Comparison of ENCODE assay signal across 16 cellular contexts in genomic region chr2:227182765-227183164, GRCh38. TPM values are rescaled to one million over a fixed set of nuclear protein-coding genes. Genes with fewer than 3 reads are reported as not detected.
DNase-seq lines count a peak whose midpoint lies in the region; ATAC-seq and TF ChIP-seq lines count a peak whose summit lies in the region.
"Had no signal": no experiment of that assay in that cellular context is flagged by ENCODE, and none has a peak within 500 bp of the region (broad histone marks: within the 10 kb centered on the region; RNA-seq: fewer than 3 reads in every experiment).

No MANE protein-coding gene starts in this region.

- CTCF ChIA-PET in Calu3 (lab: Charles Lee) = interaction anchor here (1.2 kb wide), 1 partner anchor 56 kb away, joined by 3 read pairs; no protein-coding TSS in a partner anchor

- no peak overlapping the region for H3K4me3 Mint-ChIP-seq in Calu3 (ENCODE audit: low read depth, unreplicated experiment)
- H3K4me3 Mint-ChIP-seq: CD14-positive monocyte; CD4-positive, alpha-beta T cell; CD8-positive, alpha-beta memory T cell had no signal

- H3K27ac Mint-ChIP-seq in Calu3 (ENCODE audit: unreplicated experiment) = peak overlapping the region; percentile 30
- H3K27ac Mint-ChIP-seq: CD14-positive monocyte; CD4-positive, alpha-beta T cell had no signal

- H3K36me3 Mint-ChIP-seq in Calu3 (ENCODE audit: insufficient read depth, unreplicated experiment) = peaks cover 4% of the 10 kb centered on the region
- H3K36me3 Mint-ChIP-seq: CD14-positive monocyte; CD8-positive, alpha-beta memory T cell had no signal

- H3K27me3 Mint-ChIP-seq in Calu3 (ENCODE audit: unreplicated experiment) = no peaks in the 10 kb centered on the region

- intact Hi-C loops in Calu3 (cut with micrococcal nuclease; ENCODE audit: unreplicated experiment) = loop anchor here (5.0 kb wide), 1 partner anchor 40 kb away; no protein-coding TSS in a partner anchor

- H3K4me1 Mint-ChIP-seq in Calu3 (ENCODE audit: low read depth, unreplicated experiment) = peaks cover 83% of the 10 kb centered on the region
- H3K4me1 Mint-ChIP-seq: CD14-positive monocyte; CD8-positive, alpha-beta memory T cell had no signal

- DNase-seq in Calu3 = no peak
- no peak for DNase-seq in left lobe of liver (ENCODE audit: low spot score)
- DNase-seq in renal cortical epithelial cell (ENCODE audit: low read depth) = peak; percentile 67
- DNase-seq: BE2C; CD4-positive, alpha-beta T cell; CD8-positive, alpha-beta memory T cell; DMS53; DMS79 treated with DMSO at 0.1 percent for 48 hours; GM23248; H7; HCEC 1CT had no signal

- ATAC-seq in left lobe of liver (peak; percentile 28), HG02885 (IDR thresholded peaks at IDR 0.05; ENCODE audit: poor library complexity, unreplicated experiment) (no peak), GM21737 (IDR thresholded peaks at IDR 0.05; ENCODE audit: unreplicated experiment) (no peak), HG03095 (IDR thresholded peaks at IDR 0.05; ENCODE audit: unreplicated experiment) (no peak)

- H3K9me3 Mint-ChIP-seq in Calu3 (ENCODE audit: low read depth, unreplicated experiment) = no peaks in the 10 kb centered on the region
- H3K9me3 Mint-ChIP-seq: CD4-positive, alpha-beta T cell; CD8-positive, alpha-beta memory T cell had no signal

- BruUV-seq in Calu3 (replicated peaks; lab: Mats Ljungman, UMichigan) = no TSS peak

- TF ChIP-seq CTCF in Calu3 (IDR thresholded peaks at IDR 0.05; ENCODE audit: unreplicated experiment) = no peak

RNA-seq across cellular contexts. Expression of gene COL4A3, which starts 18.3 kb away (rescaled TPM):
- total RNA-seq in Calu3 (2022) (17.6 and 20.2 TPM in 2 replicates), left lobe of liver (0.55 TPM), renal cortical epithelial cell (1.7 and 30.8 TPM in 2 replicates)
- total RNA-seq: A172; CD4-positive, alpha-beta T cell; CD8-positive, alpha-beta memory T cell had no signal

RNA-seq across cellular contexts. Expression of gene COL4A4, which starts 18.8 kb away (rescaled TPM):
- 17.2 and 19.4 TPM in 2 replicates for total RNA-seq in Calu3 (2022)
- 2.1 TPM for total RNA-seq in left lobe of liver
- 9.9 and 41.9 TPM in 2 replicates for total RNA-seq in renal cortical epithelial cell
- total RNA-seq: CD4-positive, alpha-beta T cell; CD8-positive, alpha-beta memory T cell had no signal
